In genomic region chrX:112841820-112842157, GRCh38 we compare ENCODE assay signal across 8 cellular contexts. TPM values are rescaled to one million over a fixed set of nuclear protein-coding genes. Genes with fewer than 3 reads are reported as not detected.
DNase-seq lines count a peak whose midpoint lies in the region; ATAC-seq and TF ChIP-seq lines count a peak whose summit lies in the region.

No MANE protein-coding gene starts in this region.

- peak overlapping the region; percentile 63 to 76 (median 64) for H3K4me3 ChIP-seq in breast epithelium
- H3K4me3 ChIP-seq in astrocyte of the spinal cord (ENCODE audit: low read depth, low read length): peak overlapping the region; percentile 37
- H3K4me3 ChIP-seq in upper lobe of left lung: peak overlapping the region in 3 of 4 donors; percentile 60 to 82 (median 68)
- H3K4me3 ChIP-seq in lower leg skin (ENCODE audit: low read depth, poor library complexity, severe bottlenecking): no peak overlapping the region

- intact Hi-C loops in breast epithelium (cut with DNase I; ENCODE audit: low total_unique reads): no loop called here
- intact Hi-C loops in MCF 10A (cut with micrococcal nuclease): no loop called here
- intact Hi-C loops in lower leg skin (cut with DNase I; ENCODE audit: low total_unique reads): no loop called here

- peak overlapping the region; percentile 79 to 85 for H3K27ac ChIP-seq in breast epithelium
- no peak overlapping the region for H3K27ac ChIP-seq in upper lobe of left lung

- CTCF ChIA-PET in MCF 10A (lab: Yijun Ruan, JAX): interaction anchor here (1.5 kb wide), 1 partner anchor 10 kb away, joined by 7 read pairs; no protein-coding TSS in a partner anchor

- H3K36me3 Mint-ChIP-seq in MCF 10A (ENCODE audit: insufficient read depth, unreplicated experiment) (no peaks in the 10 kb centered on the region), mesothelial cell of epicardium (no peaks in the 10 kb centered on the region)

- H3K27me3 ChIP-seq in breast epithelium (peaks cover 0 to 61% of the 10 kb centered on the region in 2 donors), upper lobe of left lung (no peaks in the 10 kb centered on the region)

- H3K9me3 Mint-ChIP-seq in MCF 10A (ENCODE audit: unreplicated experiment): no peaks in the 10 kb centered on the region
- H3K9me3 Mint-ChIP-seq in mesothelial cell of epicardium: no peaks in the 10 kb centered on the region

- H3K4me3 Mint-ChIP-seq in MCF 10A (ENCODE audit: unreplicated experiment): no peak overlapping the region
- peak overlapping the region; percentile 97 for H3K4me3 Mint-ChIP-seq in mesothelial cell of epicardium

- no peak for ATAC-seq in upper lobe of left lung (ENCODE audit: low FRiP score in 2 of 2)

- BruUV-seq in MCF 10A (replicated peaks; lab: Mats Ljungman, UMichigan): no TSS peak

- H3K4me1 ChIP-seq in breast epithelium (no peaks in the 10 kb centered on the region), upper lobe of left lung (no peaks in the 10 kb centered on the region)

- POLR2A ChIA-PET in MCF 10A (lab: Yijun Ruan, JAX): no interaction called here

- 26 to 29% methylated on average over 3 to 5 of the region's 5 CpGs for WGBS in upper lobe of left lung, 2 donors
- 17 to 53% methylated on average over 5 of the region's 5 CpGs for WGBS in lower leg skin, 2 donors

- TF ChIP-seq CTCF in breast epithelium (IDR thresholded peaks at IDR 0.05) (no peak), MCF 10A (IDR thresholded peaks at IDR 0.05; ENCODE audit: unreplicated experiment) (no peak), astrocyte of the spinal cord (IDR thresholded peaks at IDR 0.05; ENCODE audit: low read depth, low read length) (no peak), mesothelial cell of epicardium (IDR thresholded peaks at IDR 0.05; ENCODE audit: unreplicated experiment) (no peak), upper lobe of left lung (IDR thresholded peaks at IDR 0.05) (no peak), lower leg skin (IDR thresholded peaks at IDR 0.05) (no peak)

- H3K36me3 ChIP-seq in breast epithelium (no peaks in the 10 kb centered on the region), upper lobe of left lung (no peaks in the 10 kb centered on the region)

- TF ChIP-seq EP300 in upper lobe of left lung (IDR thresholded peaks at IDR 0.05): no peak

- in situ Hi-C loops in astrocyte of the spinal cord (cut with HindIII; ENCODE audit: low sequenced_read_pairs): no loop called here

- no peak overlapping the region for H3K27ac Mint-ChIP-seq in MCF 10A (ENCODE audit: low read depth, unreplicated experiment)
- peak overlapping the region; percentile 79 for H3K27ac Mint-ChIP-seq in mesothelial cell of epicardium

- DNase-seq in breast epithelium (ENCODE audit: low spot score in 2 of 2) (no peak), MCF 10A (ENCODE audit: unreplicated experiment) (no peak), astrocyte of the spinal cord (ENCODE audit: low read depth, low spot score) (no peak), mesothelial cell of epicardium (ENCODE audit: low spot score in 2 of 2, unreplicated experiment in 2 of 2) (no peak), upper lobe of left lung (no peak), mesenteric fat pad (ENCODE audit: low spot score) (no peak), HT-29 (ENCODE audit: low spot score) (no peak), lower leg skin (ENCODE audit: low spot score in 2 of 2) (no peak)

- TF ChIP-seq POLR2A in breast epithelium (IDR thresholded peaks at IDR 0.05) (no peak), upper lobe of left lung (IDR thresholded peaks at IDR 0.05) (no peak), lower leg skin (IDR thresholded peaks at IDR 0.05) (no peak)

- H3K9me3 ChIP-seq in breast epithelium (no peaks in the 10 kb centered on the region), upper lobe of left lung (no peaks in the 10 kb centered on the region)

- H3K27me3 Mint-ChIP-seq in MCF 10A (ENCODE audit: insufficient read depth, unreplicated experiment) (peaks cover 77% of the 10 kb centered on the region), mesothelial cell of epicardium (ENCODE audit: low read depth) (no peaks in the 10 kb centered on the region)

- H3K4me1 Mint-ChIP-seq in MCF 10A (ENCODE audit: insufficient read depth, unreplicated experiment) (no peaks in the 10 kb centered on the region), mesothelial cell of epicardium (peaks cover 79% of the 10 kb centered on the region)

RNA-seq across cellular contexts. Expression of gene AMOT, which starts 1.2 kb away (rescaled TPM):
- total RNA-seq in breast epithelium (10 to 100 TPM; 14.1 to 39.2 (median 23.0) TPM), MCF 10A (2022) (0.09 TPM in 1 of 2 replicates, not detected in the other), mesothelial cell of epicardium (343 to 361 TPM (median 359 TPM) in 3 replicates), upper lobe of left lung (10 to 100 TPM in 2 of 6 donors, 1 to 10 TPM in 4; 4.2 to 18.9 (median 8.0) TPM), mesenteric fat pad (3.8 TPM), lower leg skin (10 to 100 TPM in 2 of 4 donors, 1 to 10 TPM in 2; 2.7 to 13.9 (median 10.3) TPM)
- 0.13 and 0.25 TPM in 2 replicates for total RNA-seq in HT-29 (2014; rRNA removed; shearing (Covaris generic))

Comparison
In these comparisons a context has a peak if more than half of its experiments do, and no peak if none do; other contexts are left out.
1. H3K27ac ChIP-seq: peak in breast epithelium (2 of 2); none in upper lobe of left lung (0 of 4).